ENCODE assay signal across 1 cellular context in the genomic region with DNA sequence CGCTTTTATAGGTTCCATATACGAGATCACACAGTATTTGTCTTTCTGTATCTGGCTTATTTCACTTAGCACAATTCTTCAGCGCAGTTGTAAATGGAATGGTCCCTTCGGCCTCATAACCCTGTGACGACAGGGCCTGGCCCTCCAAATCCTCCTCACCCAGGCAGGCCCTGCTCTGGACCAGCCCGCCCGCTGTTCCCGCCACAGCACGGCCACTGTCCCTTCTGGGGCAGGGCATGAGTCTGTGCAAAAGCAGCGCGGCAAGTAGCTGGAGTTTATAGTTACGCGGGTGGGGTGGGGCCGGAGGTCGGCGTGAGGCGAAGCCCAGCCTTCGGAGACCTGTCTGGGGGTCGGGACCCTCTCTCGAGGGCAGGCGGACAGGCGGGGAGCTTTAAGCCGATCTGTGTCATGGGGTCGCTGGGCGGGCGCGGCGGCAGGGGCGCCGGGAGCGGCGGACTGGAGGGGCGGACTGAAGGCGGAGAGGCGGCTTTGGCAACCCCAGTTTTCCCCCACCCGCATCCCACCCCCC.
A peak's percentile ranks its signal among the peaks of the same experiment; 100 is the strongest.
TF ChIP-seq lines count a peak whose summit lies in the region.

No MANE protein-coding gene starts in this region.

TF ChIP-seq in HepG2, 621 proteins besides CTCF, POLR2A, EP300 and RAD21 (continued from another document and continues in another):
- TF ChIP-seq, protein P1, sequence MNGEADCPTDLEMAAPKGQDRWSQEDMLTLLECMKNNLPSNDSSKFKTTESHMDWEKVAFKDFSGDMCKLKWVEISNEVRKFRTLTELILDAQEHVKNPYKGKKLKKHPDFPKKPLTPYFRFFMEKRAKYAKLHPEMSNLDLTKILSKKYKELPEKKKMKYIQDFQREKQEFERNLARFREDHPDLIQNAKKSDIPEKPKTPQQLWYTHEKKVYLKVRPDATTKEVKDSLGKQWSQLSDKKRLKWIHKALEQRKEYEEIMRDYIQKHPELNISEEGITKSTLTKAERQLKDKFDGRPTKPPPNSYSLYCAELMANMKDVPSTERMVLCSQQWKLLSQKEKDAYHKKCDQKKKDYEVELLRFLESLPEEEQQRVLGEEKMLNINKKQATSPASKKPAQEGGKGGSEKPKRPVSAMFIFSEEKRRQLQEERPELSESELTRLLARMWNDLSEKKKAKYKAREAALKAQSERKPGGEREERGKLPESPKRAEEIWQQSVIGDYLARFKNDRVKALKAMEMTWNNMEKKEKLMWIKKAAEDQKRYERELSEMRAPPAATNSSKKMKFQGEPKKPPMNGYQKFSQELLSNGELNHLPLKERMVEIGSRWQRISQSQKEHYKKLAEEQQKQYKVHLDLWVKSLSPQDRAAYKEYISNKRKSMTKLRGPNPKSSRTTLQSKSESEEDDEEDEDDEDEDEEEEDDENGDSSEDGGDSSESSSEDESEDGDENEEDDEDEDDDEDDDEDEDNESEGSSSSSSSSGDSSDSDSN (CRISPR knock-in tag; IDR thresholded peaks at IDR 0.05) = 0 out of 2 replicates have a peak, but pooled peaks have one; percentile 41
- TF ChIP-seq HNF4G (IDR thresholded peaks at IDR 0.05; ENCODE audit: borderline replicate concordance, low read depth, low read length) (no peak), HNF4G (CRISPR knock-in tag; IDR thresholded peaks at IDR 0.05; ENCODE audit: borderline replicate concordance, low read depth) (no peak), AHR (CRISPR knock-in tag; IDR thresholded peaks at IDR 0.05) (no peak), TBL1XR1 (IDR thresholded peaks at IDR 0.05; ENCODE audit: borderline replicate concordance, low read length, partially characterized antibody) (no peak), CBX2 (IDR thresholded peaks at IDR 0.05; ENCODE audit: low read depth, low read length) (no peak), CBX2 (CRISPR knock-in tag; IDR thresholded peaks at IDR 0.05; ENCODE audit: low read depth) (no peak), ZNF788 (CRISPR knock-in tag; IDR thresholded peaks at IDR 0.05; ENCODE audit: borderline replicate concordance) (0 out of 2 replicates have a peak, but pooled peaks have one; percentile 33), PRMT3 (CRISPR knock-in tag; IDR thresholded peaks at IDR 0.05; ENCODE audit: borderline replicate concordance, low read depth) (peak; percentile 77; the same call in 1 of the 2 replicates), DNMT1 (CRISPR knock-in tag; IDR thresholded peaks at IDR 0.05) (peak; percentile 48; the same call in 1 of the 2 replicates), HMG20A (CRISPR knock-in tag; IDR thresholded peaks at IDR 0.05; ENCODE audit: borderline replicate concordance) (no peak), SOX5 (CRISPR knock-in tag; IDR thresholded peaks at IDR 0.05; ENCODE audit: borderline replicate concordance) (no peak), RFXAP (CRISPR knock-in tag; IDR thresholded peaks at IDR 0.05; ENCODE audit: borderline replicate concordance) (no peak), ZNF292 (CRISPR knock-in tag; IDR thresholded peaks at IDR 0.05; ENCODE audit: borderline replicate concordance, low read depth) (0 out of 2 replicates have a peak, but pooled peaks have one; percentile 15), ZNF317 (CRISPR knock-in tag; IDR thresholded peaks at IDR 0.05) (no peak), FIP1L1 (IDR thresholded peaks at IDR 0.05; ENCODE audit: borderline replicate concordance, insufficient read depth, low read depth, low read length) (no peak), DMAP1 (CRISPR knock-in tag; IDR thresholded peaks at IDR 0.05) (no peak), ZFY (CRISPR knock-in tag; IDR thresholded peaks at IDR 0.05) (peak; percentile 62; the same call in 1 of the 2 replicates), AKAP8 (CRISPR knock-in tag; IDR thresholded peaks at IDR 0.05) (0 out of 2 replicates have a peak, but pooled peaks have one; percentile 64), SOX6 (IDR thresholded peaks at IDR 0.05) (no peak), SOX6 (CRISPR knock-in tag; IDR thresholded peaks at IDR 0.05) (no peak), ZNF296 (CRISPR knock-in tag; conservative IDR thresholded peaks at IDR 0.05) (peak; percentile 69; the same call in 1 of the 2 replicates), FOSL2 (CRISPR knock-in tag; IDR thresholded peaks at IDR 0.05) (peak; percentile 16; the same call in 1 of the 2 replicates), MAFG (CRISPR knock-in tag; IDR thresholded peaks at IDR 0.05) (no peak), ZNF883 (CRISPR knock-in tag; IDR thresholded peaks at IDR 0.05; ENCODE audit: not compliant biosample characterization) (peak; percentile 63), KLF11 (CRISPR knock-in tag; IDR thresholded peaks at IDR 0.05) (no peak), ARNT2 (CRISPR knock-in tag; IDR thresholded peaks at IDR 0.05; ENCODE audit: low read depth) (peak; percentile 37; the same call in 1 of the 2 replicates), ZNF782 (CRISPR knock-in tag; IDR thresholded peaks at IDR 0.05; ENCODE audit: borderline replicate concordance) (0 out of 2 replicates have a peak, but pooled peaks have one; percentile 48), RFXANK (CRISPR knock-in tag; IDR thresholded peaks at IDR 0.05) (no peak), EED (CRISPR knock-in tag; IDR thresholded peaks at IDR 0.05) (0 out of 2 replicates have a peak, but pooled peaks have one; percentile 38), HNF4A (CRISPR knock-in tag; IDR thresholded peaks at IDR 0.05) (no peak), HOXA5 (CRISPR knock-in tag; IDR thresholded peaks at IDR 0.05) (no peak), ELF3 (CRISPR knock-in tag; IDR thresholded peaks at IDR 0.05) (no peak), TARDBP (CRISPR knock-in tag; IDR thresholded peaks at IDR 0.05) (no peak), PAF1 (CRISPR knock-in tag; IDR thresholded peaks at IDR 0.05) (no peak)
- TF ChIP-seq, protein P2, sequence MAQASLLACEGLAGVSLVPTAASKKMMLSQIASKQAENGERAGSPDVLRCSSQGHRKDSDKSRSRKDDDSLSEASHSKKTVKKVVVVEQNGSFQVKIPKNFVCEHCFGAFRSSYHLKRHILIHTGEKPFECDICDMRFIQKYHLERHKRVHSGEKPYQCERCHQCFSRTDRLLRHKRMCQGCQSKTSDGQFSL (CRISPR knock-in tag; IDR thresholded peaks at IDR 0.05) = 0 out of 2 replicates have a peak, but pooled peaks have one; percentile 53
- TF ChIP-seq, protein P3, sequence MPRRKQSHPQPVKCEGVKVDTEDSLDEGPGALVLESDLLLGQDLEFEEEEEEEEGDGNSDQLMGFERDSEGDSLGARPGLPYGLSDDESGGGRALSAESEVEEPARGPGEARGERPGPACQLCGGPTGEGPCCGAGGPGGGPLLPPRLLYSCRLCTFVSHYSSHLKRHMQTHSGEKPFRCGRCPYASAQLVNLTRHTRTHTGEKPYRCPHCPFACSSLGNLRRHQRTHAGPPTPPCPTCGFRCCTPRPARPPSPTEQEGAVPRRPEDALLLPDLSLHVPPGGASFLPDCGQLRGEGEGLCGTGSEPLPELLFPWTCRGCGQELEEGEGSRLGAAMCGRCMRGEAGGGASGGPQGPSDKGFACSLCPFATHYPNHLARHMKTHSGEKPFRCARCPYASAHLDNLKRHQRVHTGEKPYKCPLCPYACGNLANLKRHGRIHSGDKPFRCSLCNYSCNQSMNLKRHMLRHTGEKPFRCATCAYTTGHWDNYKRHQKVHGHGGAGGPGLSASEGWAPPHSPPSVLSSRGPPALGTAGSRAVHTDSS (CRISPR knock-in tag; conservative IDR thresholded peaks at IDR 0.05) = no peak
- TF ChIP-seq, protein P4, sequence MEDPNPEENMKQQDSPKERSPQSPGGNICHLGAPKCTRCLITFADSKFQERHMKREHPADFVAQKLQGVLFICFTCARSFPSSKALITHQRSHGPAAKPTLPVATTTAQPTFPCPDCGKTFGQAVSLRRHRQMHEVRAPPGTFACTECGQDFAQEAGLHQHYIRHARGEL (CRISPR knock-in tag; IDR thresholded peaks at IDR 0.05) = no peak
- TF ChIP-seq, protein P5, sequence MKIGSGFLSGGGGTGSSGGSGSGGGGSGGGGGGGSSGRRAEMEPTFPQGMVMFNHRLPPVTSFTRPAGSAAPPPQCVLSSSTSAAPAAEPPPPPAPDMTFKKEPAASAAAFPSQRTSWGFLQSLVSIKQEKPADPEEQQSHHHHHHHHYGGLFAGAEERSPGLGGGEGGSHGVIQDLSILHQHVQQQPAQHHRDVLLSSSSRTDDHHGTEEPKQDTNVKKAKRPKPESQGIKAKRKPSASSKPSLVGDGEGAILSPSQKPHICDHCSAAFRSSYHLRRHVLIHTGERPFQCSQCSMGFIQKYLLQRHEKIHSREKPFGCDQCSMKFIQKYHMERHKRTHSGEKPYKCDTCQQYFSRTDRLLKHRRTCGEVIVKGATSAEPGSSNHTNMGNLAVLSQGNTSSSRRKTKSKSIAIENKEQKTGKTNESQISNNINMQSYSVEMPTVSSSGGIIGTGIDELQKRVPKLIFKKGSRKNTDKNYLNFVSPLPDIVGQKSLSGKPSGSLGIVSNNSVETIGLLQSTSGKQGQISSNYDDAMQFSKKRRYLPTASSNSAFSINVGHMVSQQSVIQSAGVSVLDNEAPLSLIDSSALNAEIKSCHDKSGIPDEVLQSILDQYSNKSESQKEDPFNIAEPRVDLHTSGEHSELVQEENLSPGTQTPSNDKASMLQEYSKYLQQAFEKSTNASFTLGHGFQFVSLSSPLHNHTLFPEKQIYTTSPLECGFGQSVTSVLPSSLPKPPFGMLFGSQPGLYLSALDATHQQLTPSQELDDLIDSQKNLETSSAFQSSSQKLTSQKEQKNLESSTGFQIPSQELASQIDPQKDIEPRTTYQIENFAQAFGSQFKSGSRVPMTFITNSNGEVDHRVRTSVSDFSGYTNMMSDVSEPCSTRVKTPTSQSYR (CRISPR knock-in tag; IDR thresholded peaks at IDR 0.05; ENCODE audit: borderline replicate concordance) = no peak
- TF ChIP-seq, protein P6, sequence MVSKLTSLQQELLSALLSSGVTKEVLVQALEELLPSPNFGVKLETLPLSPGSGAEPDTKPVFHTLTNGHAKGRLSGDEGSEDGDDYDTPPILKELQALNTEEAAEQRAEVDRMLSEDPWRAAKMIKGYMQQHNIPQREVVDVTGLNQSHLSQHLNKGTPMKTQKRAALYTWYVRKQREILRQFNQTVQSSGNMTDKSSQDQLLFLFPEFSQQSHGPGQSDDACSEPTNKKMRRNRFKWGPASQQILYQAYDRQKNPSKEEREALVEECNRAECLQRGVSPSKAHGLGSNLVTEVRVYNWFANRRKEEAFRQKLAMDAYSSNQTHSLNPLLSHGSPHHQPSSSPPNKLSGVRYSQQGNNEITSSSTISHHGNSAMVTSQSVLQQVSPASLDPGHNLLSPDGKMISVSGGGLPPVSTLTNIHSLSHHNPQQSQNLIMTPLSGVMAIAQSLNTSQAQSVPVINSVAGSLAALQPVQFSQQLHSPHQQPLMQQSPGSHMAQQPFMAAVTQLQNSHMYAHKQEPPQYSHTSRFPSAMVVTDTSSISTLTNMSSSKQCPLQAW (CRISPR knock-in tag; IDR thresholded peaks at IDR 0.05) = peak; percentile 55; the same call in 1 of the 2 replicates
- TF ChIP-seq, protein P7, sequence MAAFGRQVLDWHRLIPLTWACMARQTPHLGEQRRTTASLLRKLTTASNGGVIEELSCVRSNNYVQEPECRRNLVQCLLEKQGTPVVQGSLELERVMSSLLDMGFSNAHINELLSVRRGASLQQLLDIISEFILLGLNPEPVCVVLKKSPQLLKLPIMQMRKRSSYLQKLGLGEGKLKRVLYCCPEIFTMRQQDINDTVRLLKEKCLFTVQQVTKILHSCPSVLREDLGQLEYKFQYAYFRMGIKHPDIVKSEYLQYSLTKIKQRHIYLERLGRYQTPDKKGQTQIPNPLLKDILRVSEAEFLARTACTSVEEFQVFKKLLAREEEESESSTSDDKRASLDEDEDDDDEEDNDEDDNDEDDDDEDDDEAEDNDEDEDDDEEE (CRISPR knock-in tag; IDR thresholded peaks at IDR 0.05) = no peak
- TF ChIP-seq, protein P8, sequence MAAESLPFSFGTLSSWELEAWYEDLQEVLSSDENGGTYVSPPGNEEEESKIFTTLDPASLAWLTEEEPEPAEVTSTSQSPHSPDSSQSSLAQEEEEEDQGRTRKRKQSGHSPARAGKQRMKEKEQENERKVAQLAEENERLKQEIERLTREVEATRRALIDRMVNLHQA (CRISPR knock-in tag; IDR thresholded peaks at IDR 0.05) = no peak
- TF ChIP-seq, protein P9, sequence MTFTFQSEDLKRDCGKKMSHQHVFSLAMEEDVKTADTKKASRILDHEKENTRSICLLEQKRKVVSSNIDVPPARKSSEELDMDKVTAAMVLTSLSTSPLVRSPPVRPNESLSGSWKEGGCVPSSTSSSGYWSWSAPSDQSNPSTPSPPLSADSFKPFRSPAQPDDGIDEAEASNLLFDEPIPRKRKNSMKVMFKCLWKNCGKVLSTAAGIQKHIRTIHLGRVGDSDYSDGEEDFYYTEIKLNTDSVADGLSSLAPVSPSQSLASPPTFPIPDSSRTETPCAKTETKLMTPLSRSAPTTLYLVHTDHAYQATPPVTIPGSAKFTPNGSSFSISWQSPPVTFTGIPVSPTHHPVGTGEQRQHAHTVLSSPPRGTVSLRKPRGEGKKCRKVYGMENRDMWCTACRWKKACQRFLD (CRISPR knock-in tag; IDR thresholded peaks at IDR 0.05; ENCODE audit: borderline replicate concordance) = no peak
- TF ChIP-seq, protein P10, sequence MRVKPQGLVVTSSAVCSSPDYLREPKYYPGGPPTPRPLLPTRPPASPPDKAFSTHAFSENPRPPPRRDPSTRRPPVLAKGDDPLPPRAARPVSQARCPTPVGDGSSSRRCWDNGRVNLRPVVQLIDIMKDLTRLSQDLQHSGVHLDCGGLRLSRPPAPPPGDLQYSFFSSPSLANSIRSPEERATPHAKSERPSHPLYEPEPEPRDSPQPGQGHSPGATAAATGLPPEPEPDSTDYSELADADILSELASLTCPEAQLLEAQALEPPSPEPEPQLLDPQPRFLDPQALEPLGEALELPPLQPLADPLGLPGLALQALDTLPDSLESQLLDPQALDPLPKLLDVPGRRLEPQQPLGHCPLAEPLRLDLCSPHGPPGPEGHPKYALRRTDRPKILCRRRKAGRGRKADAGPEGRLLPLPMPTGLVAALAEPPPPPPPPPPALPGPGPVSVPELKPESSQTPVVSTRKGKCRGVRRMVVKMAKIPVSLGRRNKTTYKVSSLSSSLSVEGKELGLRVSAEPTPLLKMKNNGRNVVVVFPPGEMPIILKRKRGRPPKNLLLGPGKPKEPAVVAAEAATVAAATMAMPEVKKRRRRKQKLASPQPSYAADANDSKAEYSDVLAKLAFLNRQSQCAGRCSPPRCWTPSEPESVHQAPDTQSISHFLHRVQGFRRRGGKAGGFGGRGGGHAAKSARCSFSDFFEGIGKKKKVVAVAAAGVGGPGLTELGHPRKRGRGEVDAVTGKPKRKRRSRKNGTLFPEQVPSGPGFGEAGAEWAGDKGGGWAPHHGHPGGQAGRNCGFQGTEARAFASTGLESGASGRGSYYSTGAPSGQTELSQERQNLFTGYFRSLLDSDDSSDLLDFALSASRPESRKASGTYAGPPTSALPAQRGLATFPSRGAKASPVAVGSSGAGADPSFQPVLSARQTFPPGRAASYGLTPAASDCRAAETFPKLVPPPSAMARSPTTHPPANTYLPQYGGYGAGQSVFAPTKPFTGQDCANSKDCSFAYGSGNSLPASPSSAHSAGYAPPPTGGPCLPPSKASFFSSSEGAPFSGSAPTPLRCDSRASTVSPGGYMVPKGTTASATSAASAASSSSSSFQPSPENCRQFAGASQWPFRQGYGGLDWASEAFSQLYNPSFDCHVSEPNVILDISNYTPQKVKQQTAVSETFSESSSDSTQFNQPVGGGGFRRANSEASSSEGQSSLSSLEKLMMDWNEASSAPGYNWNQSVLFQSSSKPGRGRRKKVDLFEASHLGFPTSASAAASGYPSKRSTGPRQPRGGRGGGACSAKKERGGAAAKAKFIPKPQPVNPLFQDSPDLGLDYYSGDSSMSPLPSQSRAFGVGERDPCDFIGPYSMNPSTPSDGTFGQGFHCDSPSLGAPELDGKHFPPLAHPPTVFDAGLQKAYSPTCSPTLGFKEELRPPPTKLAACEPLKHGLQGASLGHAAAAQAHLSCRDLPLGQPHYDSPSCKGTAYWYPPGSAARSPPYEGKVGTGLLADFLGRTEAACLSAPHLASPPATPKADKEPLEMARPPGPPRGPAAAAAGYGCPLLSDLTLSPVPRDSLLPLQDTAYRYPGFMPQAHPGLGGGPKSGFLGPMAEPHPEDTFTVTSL (CRISPR knock-in tag; IDR thresholded peaks at IDR 0.05; ENCODE audit: borderline replicate concordance) = no peak
